ENCODE assay signal across 1 cellular context in genomic region chr2:54490863-54491262, GRCh38.
A peak's percentile ranks its signal among the peaks of the same experiment; 100 is the strongest.
TF ChIP-seq lines count a peak whose summit lies in the region.

No MANE protein-coding gene starts in this region.

TF ChIP-seq in HepG2, 621 proteins besides CTCF, POLR2A, EP300 and RAD21:
- TF ChIP-seq HNF4A (CRISPR knock-in tag; IDR thresholded peaks at IDR 0.05) (no peak), NR2C2 (CRISPR knock-in tag; IDR thresholded peaks at IDR 0.05; ENCODE audit: borderline replicate concordance) (0 out of 2 replicates have a peak, but pooled peaks have one; percentile 11)
